ENCODE assay signal across 15 cellular contexts in the genomic region with DNA sequence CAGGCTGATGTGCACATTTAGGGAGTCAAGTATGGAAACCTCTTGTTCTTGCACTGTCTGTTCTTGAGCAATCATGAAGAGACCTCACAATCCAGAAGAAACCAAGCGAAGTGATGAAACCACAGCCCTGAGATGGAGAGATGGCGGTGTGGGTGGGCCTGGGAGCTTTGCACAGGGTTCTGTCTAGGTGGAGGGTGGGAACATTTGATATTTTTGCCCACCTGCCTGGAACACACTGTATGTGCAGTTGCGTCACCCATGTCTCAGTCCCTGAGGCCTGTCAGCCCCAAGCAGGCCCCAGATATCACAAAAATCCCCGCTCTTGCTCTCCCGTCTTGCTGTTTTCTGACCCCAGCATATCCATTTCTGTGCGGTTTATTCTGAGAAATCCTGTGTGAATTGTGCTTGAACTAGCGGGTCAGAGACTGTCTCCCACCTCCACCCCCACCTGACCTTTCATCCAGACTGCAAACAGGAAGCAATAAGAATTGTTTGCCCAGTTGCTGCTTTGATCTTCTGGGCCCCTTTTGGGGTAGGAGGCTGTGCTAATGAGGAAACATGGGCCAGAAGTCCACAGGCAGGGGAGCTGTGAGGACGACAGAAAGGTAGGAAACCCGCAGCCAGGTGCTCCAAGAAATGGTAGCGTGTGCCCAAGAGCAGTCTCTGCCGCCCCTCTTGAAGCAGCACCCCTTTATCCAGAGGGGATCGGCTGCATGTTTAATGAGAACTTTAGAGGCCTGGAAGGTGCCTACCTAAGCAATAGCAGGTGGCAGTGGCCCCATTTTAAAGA.
DNase-seq lines count a peak whose midpoint lies in the region; ATAC-seq and TF ChIP-seq lines count a peak whose summit lies in the region.
"Had no signal": no experiment of that assay in that cellular context is flagged by ENCODE, and none has a peak within 500 bp of the region (broad histone marks: within the 10 kb centered on the region; RNA-seq: fewer than 3 reads in every experiment).

No MANE protein-coding gene starts in this region.

- H3K36me3 Mint-ChIP-seq in activated naive CD4-positive, alpha-beta T cell treated with anti-CD3 and anti-CD28 coated beads, Interleukin-2, amount 50 U/mL, for 24 hours = peaks cover 4% of the 10 kb centered on the region
- no peaks in the 10 kb centered on the region for H3K36me3 Mint-ChIP-seq in activated naive CD4-positive, alpha-beta T cell treated with anti-CD3 and anti-CD28 coated beads for 36 hours (ENCODE audit: low read depth)
- H3K36me3 Mint-ChIP-seq: activated naive CD4-positive, alpha-beta T cell treated with anti-CD3 and anti-CD28 coated beads, Interleukin-2, amount 10 ng/mL, durations not matched to agents 7 days and 5 days had no signal

- H3K27me3 Mint-ChIP-seq in activated naive CD4-positive, alpha-beta T cell treated with anti-CD3 and anti-CD28 coated beads, Interleukin-2, amount 50 U/mL, for 24 hours = no peaks in the 10 kb centered on the region
- H3K27me3 Mint-ChIP-seq in activated naive CD4-positive, alpha-beta T cell treated with anti-CD3 and anti-CD28 coated beads for 36 hours (ENCODE audit: low read depth) = no peaks in the 10 kb centered on the region
- H3K27me3 Mint-ChIP-seq: activated naive CD4-positive, alpha-beta T cell treated with anti-CD3 and anti-CD28 coated beads, Interleukin-2, amount 10 ng/mL, durations not matched to agents 7 days and 5 days had no signal

- intact Hi-C loops in activated naive CD4-positive, alpha-beta T cell treated with anti-CD3 and anti-CD28 coated beads for 36 hours (cut with micrococcal nuclease) = no loop called here
- intact Hi-C loops in thyroid gland (cut with DNase I) = no loop called here

- no peak for DNase-seq in activated naive CD4-positive, alpha-beta T cell treated with anti-CD3 and anti-CD28 coated beads for 36 hours
- DNase-seq in NB4 (ENCODE audit: low read depth) = peak; percentile 84
- no peak for DNase-seq in caudate nucleus (lab: John Stamatoyannopoulos, UW)
- DNase-seq in thyroid gland = no peak
- no peak for DNase-seq in NCI-H1930 (lab: John Stamatoyannopoulos, UW)
- DNase-seq: activated naive CD4-positive, alpha-beta T cell treated with anti-CD3 and anti-CD28 coated beads, Interleukin-2, amount 10 ng/mL, durations not matched to agents 7 days and 5 days; central memory CD4-positive, alpha-beta T cell; islet precursor cell; NCI-H1092; Right ventricle myocardium superior; spleen had no signal

- TF ChIP-seq POLR2A in NB4 (IDR thresholded peaks at IDR 0.05; ENCODE audit: extremely low read depth, insufficient read length) (no peak), thyroid gland (IDR thresholded peaks at IDR 0.05) (no peak)

- no peaks in the 10 kb centered on the region for H3K36me3 ChIP-seq in thyroid gland
- H3K36me3 ChIP-seq: thoracic aorta had no signal

- 91 to 95% methylated on average over 12 of the region's 12 CpGs for WGBS in thyroid gland, 2 donors

- no peak overlapping the region for H3K4me3 ChIP-seq in NB4 (ENCODE audit: low read depth, low read length)
- H3K4me3 ChIP-seq in thyroid gland (replicated peaks in 1 of 3) = no peak overlapping the region
- H3K4me3 ChIP-seq: spleen, thoracic aorta had no signal

- no peaks in the 10 kb centered on the region for H3K9me3 ChIP-seq in thyroid gland
- H3K9me3 ChIP-seq: spleen, thoracic aorta had no signal

- H3K4me1 Mint-ChIP-seq in activated naive CD4-positive, alpha-beta T cell treated with anti-CD3 and anti-CD28 coated beads, Interleukin-2, amount 50 U/mL, for 24 hours = no peaks in the 10 kb centered on the region
- no peaks in the 10 kb centered on the region for H3K4me1 Mint-ChIP-seq in activated naive CD4-positive, alpha-beta T cell treated with anti-CD3 and anti-CD28 coated beads for 36 hours (ENCODE audit: low read depth)
- H3K4me1 Mint-ChIP-seq: activated naive CD4-positive, alpha-beta T cell treated with anti-CD3 and anti-CD28 coated beads, Interleukin-2, amount 10 ng/mL, durations not matched to agents 7 days and 5 days had no signal

- H3K27ac ChIP-seq in caudate nucleus (ENCODE audit: low read depth, low read length) = peak overlapping the region; percentile 41
- peak overlapping the region in 2 of 3 donors; percentile 62 to 72 for H3K27ac ChIP-seq in thyroid gland
- H3K27ac ChIP-seq: spleen had no signal

- no peaks in the 10 kb centered on the region for H3K9me3 Mint-ChIP-seq in activated naive CD4-positive, alpha-beta T cell treated with anti-CD3 and anti-CD28 coated beads, Interleukin-2, amount 50 U/mL, for 24 hours
- no peaks in the 10 kb centered on the region for H3K9me3 Mint-ChIP-seq in activated naive CD4-positive, alpha-beta T cell treated with anti-CD3 and anti-CD28 coated beads for 36 hours
- H3K9me3 Mint-ChIP-seq: activated naive CD4-positive, alpha-beta T cell treated with anti-CD3 and anti-CD28 coated beads, Interleukin-2, amount 10 ng/mL, durations not matched to agents 7 days and 5 days had no signal

- CTCF ChIA-PET in activated naive CD4-positive, alpha-beta T cell treated with anti-CD3 and anti-CD28 coated beads for 36 hours (lab: Charles Lee) = no interaction called here

- peaks cover 12 to 30% of the 10 kb centered on the region in 2 donors for H3K4me1 ChIP-seq in thyroid gland

- no peak for ATAC-seq in HG03565 (IDR thresholded peaks at IDR 0.05; ENCODE audit: unreplicated experiment)
- no peak for ATAC-seq in HG03280 (IDR thresholded peaks at IDR 0.05; ENCODE audit: unreplicated experiment)

- H3K27ac Mint-ChIP-seq in activated naive CD4-positive, alpha-beta T cell treated with anti-CD3 and anti-CD28 coated beads, Interleukin-2, amount 50 U/mL, for 24 hours = peak overlapping the region; percentile 23
- no peak overlapping the region for H3K27ac Mint-ChIP-seq in activated naive CD4-positive, alpha-beta T cell treated with anti-CD3 and anti-CD28 coated beads for 36 hours
- H3K27ac Mint-ChIP-seq: activated naive CD4-positive, alpha-beta T cell treated with anti-CD3 and anti-CD28 coated beads, Interleukin-2, amount 10 ng/mL, durations not matched to agents 7 days and 5 days had no signal

- TF ChIP-seq CTCF in NB4 (IDR thresholded peaks at IDR 0.05; ENCODE audit: low read depth, low read length) (no peak), thyroid gland (IDR thresholded peaks at IDR 0.05) (no peak)

- H3K27me3 ChIP-seq in thyroid gland = no peaks in the 10 kb centered on the region
- H3K27me3 ChIP-seq: spleen had no signal

- H3K4me3 Mint-ChIP-seq in activated naive CD4-positive, alpha-beta T cell treated with anti-CD3 and anti-CD28 coated beads, Interleukin-2, amount 50 U/mL, for 24 hours = no peak overlapping the region
- H3K4me3 Mint-ChIP-seq in activated naive CD4-positive, alpha-beta T cell treated with anti-CD3 and anti-CD28 coated beads for 36 hours = no peak overlapping the region
- H3K4me3 Mint-ChIP-seq: activated naive CD4-positive, alpha-beta T cell treated with anti-CD3 and anti-CD28 coated beads, Interleukin-2, amount 10 ng/mL, durations not matched to agents 7 days and 5 days had no signal
